8 cellular contexts compared by ENCODE assay signal in genomic region chr10:119207367-119207668, GRCh38. TPM values are rescaled to one million over a fixed set of nuclear protein-coding genes. Genes with fewer than 3 reads are reported as not detected.
DNase-seq lines count a peak whose midpoint lies in the region; ATAC-seq, FAIRE-seq and TF ChIP-seq lines count a peak whose summit lies in the region.

GRK5 (plus strand) TSS chr10:119207571; CDS start chr10:119207918, 347 bp downstream.

- intact Hi-C loops in endothelial cell of umbilical vein (cut with micrococcal nuclease): loop anchor here (1.0 to 10.0 kb wide), 2 partner anchors 40 to 447 kb away; partner anchors contain the start of gene BAG3

- no peak for TF ChIP-seq CTCF in OCI-LY3 (IDR thresholded peaks at IDR 0.05; ENCODE audit: low read depth, low read length)
- no peak for TF ChIP-seq CTCF in endothelial cell of umbilical vein (IDR thresholded peaks at IDR 0.05; ENCODE audit: extremely low read depth in 1 of 2, insufficient read depth in 1 of 2, low read depth in 1 of 2, low read length in 2 of 2)

- peaks cover 19% of the 10 kb centered on the region for H3K27me3 ChIP-seq in HUES64 (ENCODE audit: insufficient read depth, low read length)
- H3K27me3 ChIP-seq in OCI-LY3 (ENCODE audit: low read depth, low read length): no peaks in the 10 kb centered on the region
- no peaks in the 10 kb centered on the region for H3K27me3 ChIP-seq in endothelial cell of umbilical vein (ENCODE audit: control insufficient read depth in 2 of 2, insufficient read depth in 2 of 2, low read length in 2 of 2)

- H3K9me1 ChIP-seq in endothelial cell of umbilical vein (replicated peaks; ENCODE audit: control insufficient read depth, extremely low read depth, insufficient read depth, low read length): no peaks in the 10 kb centered on the region

- H2AFZ ChIP-seq in OCI-LY3 (ENCODE audit: low read depth, low read length): peak within 1 kb of the TSS; percentile 97
- H2AFZ ChIP-seq in endothelial cell of umbilical vein (ENCODE audit: low read depth, low read length): peak within 1 kb of the TSS; percentile 84

- no peak for FAIRE-seq in endothelial cell of umbilical vein (lab: Jason Lieb, UNC)

- TF ChIP-seq POLR2A in endothelial cell of umbilical vein (IDR thresholded peaks at IDR 0.05; ENCODE audit: low read depth, low read length): no peak

- peak; percentile 89 for DNase-seq in Caki2 (ENCODE audit: low read depth)
- peak; percentile 90 for DNase-seq in activated T-cell treated with anti-CD3 and anti-CD28 coated beads for 1 hour (ENCODE audit: low read depth)
- peak; percentile 95 for DNase-seq in endothelial cell of umbilical vein (ENCODE audit: low read depth, low spot score)
- peak; percentile 93 for DNase-seq in midbrain (lab: John Stamatoyannopoulos, UW)
- DNase-seq in stimulated activated CD8-positive, alpha-beta memory T cell treated with anti-CD3 and anti-CD28 coated beads, Interleukin-2, amount 100 ng/mL, for 1 hour (ENCODE audit: low read depth in 2 of 2): peak; percentile 86 to 92

- peak; percentile 57 for ATAC-seq in GM21447 (IDR thresholded peaks at IDR 0.05; ENCODE audit: unreplicated experiment)

- no peaks in the 10 kb centered on the region for H3K79me2 ChIP-seq in OCI-LY3 (ENCODE audit: low read length)
- peaks cover 22% of the 10 kb centered on the region for H3K79me2 ChIP-seq in endothelial cell of umbilical vein (ENCODE audit: control insufficient read depth, insufficient read depth, low read length)

- dilution Hi-C loops in endothelial cell of umbilical vein (cut with MboI; ENCODE audit: extremely low pct_ligation_motif_present, low sequenced_read_pairs): no loop called here

- H3K9ac ChIP-seq in HUES64 (ENCODE audit: low read depth, low read length): peak within 1 kb of the TSS; percentile 93
- H3K9ac ChIP-seq in OCI-LY3 (ENCODE audit: low read length): peak within 1 kb of the TSS; percentile 81
- H3K9ac ChIP-seq in endothelial cell of umbilical vein (replicated peaks; ENCODE audit: extremely low read depth, insufficient read depth, low read length): peak within 1 kb of the TSS; percentile 83

- H3K4me2 ChIP-seq in OCI-LY3 (ENCODE audit: low read length): peak within 1 kb of the TSS; percentile 99
- peak within 1 kb of the TSS; percentile 94 for H3K4me2 ChIP-seq in endothelial cell of umbilical vein (ENCODE audit: insufficient read depth, low read length)

- CTCF ChIA-PET in endothelial cell of umbilical vein (lab: Charles Lee): interaction anchor here (0.6 to 8.6 kb wide), 44 partner anchors 9 to 399 kb away, joined by 3 to 180 read pairs (median 7); partner anchors contain the start of gene RGS10

- POLR2A ChIA-PET in endothelial cell of umbilical vein (lab: Charles Lee): interaction anchor here (0.6 to 1.6 kb wide), 6 partner anchors 9 to 238 kb away, joined by 3 to 5 read pairs (median 3); no protein-coding TSS in a partner anchor

- H3K9me3 ChIP-seq in HUES64 (ENCODE audit: insufficient read depth, low read depth, low read length) (no peaks in the 10 kb centered on the region), OCI-LY3 (ENCODE audit: insufficient read depth, low read length) (no peaks in the 10 kb centered on the region), endothelial cell of umbilical vein (replicated peaks; ENCODE audit: control insufficient read depth, insufficient read depth, low read length) (no peaks in the 10 kb centered on the region)

- 2% methylated on average over 31 of the region's 34 CpGs for WGBS in HUES64

- in situ Hi-C loops in Caki2 (cut with HindIII; ENCODE audit: low pct_unique_long_range_greater_than_20kb, low sequenced_read_pairs): no loop called here

- H3K36me3 ChIP-seq in HUES64 (ENCODE audit: insufficient read depth, low read length) (no peaks in the 10 kb centered on the region), OCI-LY3 (replicated peaks; ENCODE audit: low read depth, low read length) (no peaks in the 10 kb centered on the region), endothelial cell of umbilical vein (ENCODE audit: control insufficient read depth in 2 of 2, extremely low read depth in 1 of 2, insufficient read depth in 2 of 2, low read length in 2 of 2) (no peaks in the 10 kb centered on the region)

- peaks cover 35% of the 10 kb centered on the region for H3K4me1 ChIP-seq in HUES64 (ENCODE audit: insufficient read depth, low read length)
- peaks cover 25% of the 10 kb centered on the region for H3K4me1 ChIP-seq in OCI-LY3 (ENCODE audit: low read length)
- peaks cover 61% of the 10 kb centered on the region for H3K4me1 ChIP-seq in endothelial cell of umbilical vein (ENCODE audit: control insufficient read depth, extremely low read depth, insufficient read depth, low read length)

- no TSS peak for BruUV-seq in endothelial cell of umbilical vein (replicated peaks; lab: Mats Ljungman, UMichigan)

- H3K27ac ChIP-seq in HUES64 (ENCODE audit: low read depth, low read length): peak within 1 kb of the TSS; percentile 70; the same call in 1 of the 2 replicates
- peak within 1 kb of the TSS; percentile 61 for H3K27ac ChIP-seq in OCI-LY3 (ENCODE audit: low read length)
- peak within 1 kb of the TSS; percentile 92 for H3K27ac ChIP-seq in endothelial cell of umbilical vein (ENCODE audit: insufficient read depth, low read depth, low read length)

- H4K20me1 ChIP-seq in OCI-LY3 (ENCODE audit: insufficient read depth, low read length) (no peaks in the 10 kb centered on the region), endothelial cell of umbilical vein (replicated peaks; ENCODE audit: control insufficient read depth, extremely low read depth, insufficient read depth, low read length) (no peaks in the 10 kb centered on the region)

- H3K4me3 ChIP-seq in HUES64 (ENCODE audit: low read length) (peak within 1 kb of the TSS; percentile 75), OCI-LY3 (ENCODE audit: low read length) (peak within 1 kb of the TSS; percentile 89), endothelial cell of umbilical vein (replicated peaks in 1 of 3; ENCODE audit: insufficient read depth in 1 of 3, low read depth in 1 of 3, low read length in 3 of 3) (peak within 1 kb of the TSS; percentile 68 to 90 (median 74))

TF ChIP-seq in endothelial cell of umbilical vein, 7 proteins besides CTCF, POLR2A, EP300 and RAD21:
- TF ChIP-seq JUN (IDR thresholded peaks at IDR 0.05; ENCODE audit: borderline replicate concordance, insufficient read depth, insufficient read length, low read depth) (no peak), MAX (IDR thresholded peaks at IDR 0.05; ENCODE audit: insufficient read depth, insufficient read length) (no peak), MYC (IDR thresholded peaks at IDR 0.05; ENCODE audit: low read depth, low read length) (no peak), EZH2 (IDR thresholded peaks at IDR 0.05; ENCODE audit: borderline replicate concordance, low read depth, low read length, severe bottlenecking) (no peak), FOS (IDR thresholded peaks at IDR 0.05; ENCODE audit: borderline replicate concordance, insufficient read depth, low read length) (no peak), POLR2AphosphoS5 (IDR thresholded peaks at IDR 0.05; ENCODE audit: insufficient read depth, low read depth, low read length) (no peak), GATA2 (IDR thresholded peaks at IDR 0.05; ENCODE audit: insufficient read depth, insufficient read length, low read depth, low read length) (no peak)

RNA-seq across cellular contexts. Expression of gene GRK5, which starts in this region (rescaled TPM):
- total RNA-seq in Caki2 (2014; rRNA removed; shearing (Covaris generic); ENCODE audit: low replicate concordance): 0.20 and 0.61 TPM in 2 replicates
- polyA plus RNA-seq in HUES64 (2013, experiment 1 of 2): 2.0 TPM
- polyA plus RNA-seq in HUES64 (2013, experiment 2 of 2): 3.2 TPM
- 29.1 and 29.5 TPM in 2 replicates for total RNA-seq in endothelial cell of umbilical vein
- polyA plus RNA-seq in endothelial cell of umbilical vein: 9.6 and 13.1 TPM in 2 replicates
- polyA plus RNA-seq in endothelial cell of umbilical vein (2011; cell fraction: cytosol; rRNA removed): 17.0 and 17.2 TPM in 2 replicates
- 18.3 and 19.9 TPM in 2 replicates for polyA plus RNA-seq in endothelial cell of umbilical vein (2011; cell fraction: nucleus; rRNA removed)
- 18.3 and 20.4 TPM in 2 replicates for polyA plus RNA-seq in endothelial cell of umbilical vein (2012)
- 9.6 and 16.1 TPM in 2 replicates for polyA minus RNA-seq in endothelial cell of umbilical vein
- polyA minus RNA-seq in endothelial cell of umbilical vein (2011; cell fraction: cytosol; rRNA and poly(A)+ RNA removed): 5.8 TPM
- polyA minus RNA-seq in endothelial cell of umbilical vein (2011; cell fraction: nucleus; rRNA and poly(A)+ RNA removed): 6.0 and 7.9 TPM in 2 replicates

Comparison
In these comparisons a context has a peak if more than half of its experiments do, and no peak if none do; other contexts are left out.
1. Peak in every context shown above with its lines: DNase-seq, ATAC-seq, H3K4me3 ChIP-seq and H3K27ac ChIP-seq.
2. RNA of gene GRK5 (total RNA-seq): 29.1 to 29.5 TPM in endothelial cell of umbilical vein; 0.20 to 0.61 TPM in Caki2; every median in the first group is over 10 times any median in the second.
3. Peak in DNase-seq in Caki2; RNA of the gene not detected or under 1 TPM.